ENCODE assay signal across 8 cellular contexts in genomic region chr4:27176400-27176799, GRCh38.
DNase-seq lines count a peak whose midpoint lies in the region; ATAC-seq, FAIRE-seq and TF ChIP-seq lines count a peak whose summit lies in the region.

No MANE protein-coding gene starts in this region.

- H3K9me3 ChIP-seq in H1 (ENCODE audit: insufficient read depth in 2 of 2, low read depth in 1 of 2, low read length in 1 of 2) (peaks cover 0 to 1% of the 10 kb centered on the region in 2 experiments; a peak in 1 of 4 replicates), neural progenitor cell (ENCODE audit: low read depth) (no peaks in the 10 kb centered on the region)

- H4K91ac ChIP-seq in H1 (replicated peaks; ENCODE audit: insufficient read length, low read length), result no peak overlapping the region

- no peak overlapping the region for H4K5ac ChIP-seq in H1 (ENCODE audit: insufficient read length, low read depth, low read length)

- H3K27me3 ChIP-seq in H1 (replicated peaks in 1 of 4; ENCODE audit: control insufficient read depth in 3 of 4, extremely low read depth in 1 of 4, insufficient read depth in 3 of 4, low read length in 3 of 4) (no peaks in the 10 kb centered on the region), neural progenitor cell (no peaks in the 10 kb centered on the region)

- H2BK20ac ChIP-seq in H1 (ENCODE audit: low read length), result no peak overlapping the region

- H3K18ac ChIP-seq in H1 (ENCODE audit: extremely low read depth, low read length), result no peak overlapping the region

- no peaks in the 10 kb centered on the region for H3K79me1 ChIP-seq in H1 (ENCODE audit: low read depth, low read length)

- H3K36me3 ChIP-seq in H1 (ENCODE audit: control insufficient read depth in 2 of 4, insufficient read depth in 4 of 4, low read length in 3 of 4), result no peaks in the 10 kb centered on the region
- H3K36me3 ChIP-seq in neural progenitor cell, result no peaks in the 10 kb centered on the region

- no peaks in the 10 kb centered on the region for H4K20me1 ChIP-seq in H1 (replicated peaks in 1 of 2; ENCODE audit: control insufficient read depth in 1 of 2, insufficient read depth in 2 of 2, low read length in 2 of 2)
- H4K20me1 ChIP-seq in neural progenitor cell (ENCODE audit: low read depth), result no peaks in the 10 kb centered on the region

- H3K56ac ChIP-seq in H1 (replicated peaks; ENCODE audit: insufficient read length, low read depth, low read length), result no peak overlapping the region

- peak; percentile 91 to 92 for TF ChIP-seq RAD21 in H1 (IDR thresholded peaks at IDR 0.05 in 1 of 2, conservative IDR thresholded peaks at IDR 0.05 in 1 of 2; ENCODE audit: low read depth in 2 of 2, low read length in 2 of 2)

- H3K79me2 ChIP-seq in H1 (ENCODE audit: control insufficient read depth in 1 of 2, insufficient read depth in 2 of 2, low read length in 2 of 2), result no peaks in the 10 kb centered on the region
- no peaks in the 10 kb centered on the region for H3K79me2 ChIP-seq in neural progenitor cell (ENCODE audit: low read depth)

- no peaks in the 10 kb centered on the region for H3K4me1 Mint-ChIP-seq in activated naive CD4-positive, alpha-beta T cell treated with anti-CD3 and anti-CD28 coated beads for 36 hours (ENCODE audit: low read depth)
- H3K4me1 Mint-ChIP-seq in neural progenitor cell, result peaks cover 14% of the 10 kb centered on the region

- H3K4me1 ChIP-seq in H1 (replicated peaks in 1 of 4; ENCODE audit: control insufficient read depth in 3 of 4, insufficient read depth in 4 of 4, low read length in 3 of 4), result no peaks in the 10 kb centered on the region
- no peaks in the 10 kb centered on the region for H3K4me1 ChIP-seq in neural progenitor cell

- peak in 2 of 3 experiments; percentile 63 to 65; a peak in 3 of 4 replicates for TF ChIP-seq CTCF in H1 (IDR thresholded peaks at IDR 0.05; ENCODE audit: control extremely low read depth in 1 of 3, insufficient read depth in 1 of 3, low read depth in 1 of 3, low read length in 3 of 3)
- peak; percentile 74 for TF ChIP-seq CTCF in neural progenitor cell (IDR thresholded peaks at IDR 0.05)

- no peak overlapping the region for H3K4ac ChIP-seq in H1 (replicated peaks; ENCODE audit: insufficient read length, low read depth, low read length)

- no peak for TF ChIP-seq POLR2A in H1 (IDR thresholded peaks at IDR 0.05; ENCODE audit: control extremely low read depth in 1 of 2, low read depth in 2 of 2, low read length in 2 of 2)

- POLR2A ChIA-PET in H1 (lab: Charles Lee; ENCODE audit: partially characterized antibody), result interaction anchor here (0.6 kb wide), 1 partner anchor 1031 kb away, joined by 4 read pairs; no protein-coding TSS in a partner anchor

- H3K9me3 Mint-ChIP-seq in activated naive CD4-positive, alpha-beta T cell treated with anti-CD3 and anti-CD28 coated beads for 36 hours, result peaks cover 3% of the 10 kb centered on the region
- H3K9me3 Mint-ChIP-seq in neural progenitor cell, result peaks cover 6% of the 10 kb centered on the region

- no peak for TF ChIP-seq EP300 in H1 (IDR thresholded peaks at IDR 0.05; ENCODE audit: borderline replicate concordance in 1 of 2, low read depth in 2 of 2, low read length in 2 of 2)

- no peaks in the 10 kb centered on the region for H3K36me3 Mint-ChIP-seq in activated naive CD4-positive, alpha-beta T cell treated with anti-CD3 and anti-CD28 coated beads for 36 hours (ENCODE audit: low read depth)
- no peaks in the 10 kb centered on the region for H3K36me3 Mint-ChIP-seq in neural progenitor cell

- DNase-seq in activated naive CD4-positive, alpha-beta T cell treated with anti-CD3 and anti-CD28 coated beads for 36 hours, result peak; percentile 18
- no peak for DNase-seq in activated naive CD4-positive, alpha-beta T cell (lab: John Stamatoyannopoulos, UW)
- DNase-seq in NCI-H446 treated with DMSO at 0.1 percent for 48 hours (lab: John Stamatoyannopoulos, UW), result peak; percentile 38
- peak in 1 of 2 experiments; percentile 50 for DNase-seq in H1 (ENCODE audit: low read depth in 1 of 2, low spot score in 2 of 2)
- peak; percentile 73 for DNase-seq in neural progenitor cell (ENCODE audit: low spot score)
- no peak for DNase-seq in NCI-H1048 (lab: John Stamatoyannopoulos, UW)

- 72% methylated on average over 3 of the region's 3 CpGs; no CpG with 5 or more reads in 1 of the 2 experiments for WGBS in H1 (ENCODE audit: extremely low coverage in 1 of 2, insufficient coverage in 1 of 2, insufficient read length in 1 of 2, insufficient replicate concordance in 2 of 2, low coverage in 1 of 2, low lambda C conversion rate in 2 of 2, missing lambda C conversion rate in 1 of 2), 2 experiments

- no peak overlapping the region for H3K9ac ChIP-seq in H1 (replicated peaks in 1 of 4; ENCODE audit: extremely low read depth in 1 of 4, low read depth in 3 of 4, low read length in 3 of 4)
- no peak overlapping the region for H3K9ac ChIP-seq in neural progenitor cell

- no peak overlapping the region for H2AFZ ChIP-seq in H1 (ENCODE audit: low read length)
- H2AFZ ChIP-seq in neural progenitor cell (replicated peaks), result no peak overlapping the region

- CTCF ChIA-PET in activated naive CD4-positive, alpha-beta T cell treated with anti-CD3 and anti-CD28 coated beads for 36 hours (lab: Charles Lee), result interaction anchor here (0.6 kb wide), 1 partner anchor 90 kb away, joined by 3 read pairs; no protein-coding TSS in a partner anchor
- CTCF ChIA-PET in H1 (lab: Charles Lee; ENCODE audit: partially characterized antibody), result interaction anchor here (0.6 to 6.8 kb wide), 16 partner anchors 10 to 532 kb away, joined by 3 to 60 read pairs (median 4); no protein-coding TSS in a partner anchor

- no peak overlapping the region for H4K8ac ChIP-seq in H1 (ENCODE audit: extremely low read depth, insufficient read depth, low read length)

- H2BK120ac ChIP-seq in H1 (replicated peaks; ENCODE audit: low read depth, low read length), result no peak overlapping the region

- H3K23ac ChIP-seq in H1 (ENCODE audit: insufficient read length), result no peak overlapping the region

- H2AK5ac ChIP-seq in H1 (ENCODE audit: low read depth, low read length), result no peak overlapping the region

- no peak overlapping the region for H3K4me3 Mint-ChIP-seq in activated naive CD4-positive, alpha-beta T cell treated with anti-CD3 and anti-CD28 coated beads for 36 hours
- no peak overlapping the region for H3K4me3 Mint-ChIP-seq in neural progenitor cell

- H3K27me3 Mint-ChIP-seq in activated naive CD4-positive, alpha-beta T cell treated with anti-CD3 and anti-CD28 coated beads for 36 hours (ENCODE audit: low read depth), result no peaks in the 10 kb centered on the region
- H3K27me3 Mint-ChIP-seq in neural progenitor cell (ENCODE audit: insufficient read depth, low read depth), result peaks cover 2% of the 10 kb centered on the region

- intact Hi-C loops in activated naive CD4-positive, alpha-beta T cell treated with anti-CD3 and anti-CD28 coated beads for 36 hours (cut with micrococcal nuclease), result no loop called here

- ATAC-seq in GM19328 (IDR thresholded peaks at IDR 0.05; ENCODE audit: unreplicated experiment) (no peak), HG03565 (IDR thresholded peaks at IDR 0.05; ENCODE audit: unreplicated experiment) (no peak)

- H2BK12ac ChIP-seq in H1 (ENCODE audit: low read depth, low read length), result no peak overlapping the region

- no peaks in the 10 kb centered on the region for H3F3A ChIP-seq in neural progenitor cell (ENCODE audit: low read depth)

- no peak overlapping the region for H3K27ac Mint-ChIP-seq in activated naive CD4-positive, alpha-beta T cell treated with anti-CD3 and anti-CD28 coated beads for 36 hours
- H3K27ac Mint-ChIP-seq in neural progenitor cell, result no peak overlapping the region

- FAIRE-seq in H1 (lab: Jason Lieb, UNC), result peak; percentile 78

- no peak overlapping the region for H3K27ac ChIP-seq in H1 (ENCODE audit: low read depth, low read length)
- no peak overlapping the region for H3K27ac ChIP-seq in neural progenitor cell

- H3K14ac ChIP-seq in H1 (ENCODE audit: insufficient read length), result no peak overlapping the region

- no peak overlapping the region for H3K4me2 ChIP-seq in H1 (ENCODE audit: insufficient read depth in 1 of 2, low read depth in 2 of 2, low read length in 2 of 2)
- no peak overlapping the region for H3K4me2 ChIP-seq in neural progenitor cell

- H3K4me3 ChIP-seq in H1 (ENCODE audit: extremely low read depth in 1 of 4, insufficient read depth in 2 of 4, low read depth in 3 of 4, low read length in 4 of 4) (no peak overlapping the region), neural progenitor cell (no peak overlapping the region)

- H2BK5ac ChIP-seq in H1 (ENCODE audit: low read depth, low read length), result no peak overlapping the region

- no peak overlapping the region for H2BK15ac ChIP-seq in H1 (ENCODE audit: low read length)

- H3K23me2 ChIP-seq in H1 (ENCODE audit: low read depth, low read length), result no peaks in the 10 kb centered on the region

TF ChIP-seq in H1, 55 proteins besides CTCF, POLR2A, EP300 and RAD21:
- TF ChIP-seq CBX8 (IDR thresholded peaks at IDR 0.05; ENCODE audit: borderline replicate concordance, low read depth, low read length) (no peak), TAF1 (IDR thresholded peaks at IDR 0.05; ENCODE audit: low read depth, low read length) (no peak), EZH2 (IDR thresholded peaks at IDR 0.05; ENCODE audit: low read depth, low read length, severe bottlenecking) (no peak), ZNF274 (IDR thresholded peaks at IDR 0.05; ENCODE audit: borderline replicate concordance, extremely low read depth, low read length) (no peak), MAFK (IDR thresholded peaks at IDR 0.05; ENCODE audit: low read depth, low read length) (no peak), ATF3 (IDR thresholded peaks at IDR 0.05; ENCODE audit: insufficient read depth, low read depth, low read length) (no peak), CBX5 (IDR thresholded peaks at IDR 0.05; ENCODE audit: low read depth, low read length) (no peak), TBP (IDR thresholded peaks at IDR 0.05; ENCODE audit: low read depth, low read length) (no peak), CEBPB (IDR thresholded peaks at IDR 0.05; ENCODE audit: low read depth, low read length) (no peak)

Comparison
In these comparisons a context has a peak if more than half of its experiments do, and no peak if none do; other contexts are left out.
1. DNase-seq: peak in activated naive CD4-positive, alpha-beta T cell treated with anti-CD3 and anti-CD28 coated beads for 36 hours (single experiment), NCI-H446 treated with DMSO at 0.1 percent for 48 hours (single experiment) and neural progenitor cell (single experiment); none in activated naive CD4-positive, alpha-beta T cell (0 of 4) and NCI-H1048 (single experiment).